In genomic region chr16:72818286-72818845, GRCh38 we compare ENCODE assay signal across 1 cellular context.
TF ChIP-seq lines count a peak whose summit lies in the region.

No MANE protein-coding gene starts in this region.

TF ChIP-seq in HCT116, 20 proteins besides CTCF, POLR2A, EP300 and RAD21:
- TF ChIP-seq EZH2 (IDR thresholded peaks at IDR 0.05) (no peak), EZH2phosphoT487 (IDR thresholded peaks at IDR 0.05; ENCODE audit: borderline replicate concordance) (no peak), SP1 (IDR thresholded peaks at IDR 0.05; ENCODE audit: low read depth) (no peak), EGR1 (IDR thresholded peaks at IDR 0.05; ENCODE audit: low read depth) (no peak), SIN3A (IDR thresholded peaks at IDR 0.05; ENCODE audit: low read depth) (no peak), JUND (IDR thresholded peaks at IDR 0.05) (no peak), ZNF274 (IDR thresholded peaks at IDR 0.05; ENCODE audit: low read depth, low read length) (no peak), TCF7L2 (IDR thresholded peaks at IDR 0.05; ENCODE audit: borderline replicate concordance, extremely low read depth, insufficient read depth, insufficient read length) (no peak), CBX3 (IDR thresholded peaks at IDR 0.05; ENCODE audit: low read depth) (no peak), YY1 (IDR thresholded peaks at IDR 0.05; ENCODE audit: extremely low read depth, insufficient replicate concordance, low read depth, low read length) (no peak), POLR2AphosphoS5 (IDR thresholded peaks at IDR 0.05; ENCODE audit: low read depth, low read length) (no peak), ZFX (IDR thresholded peaks at IDR 0.05) (no peak), MAX (IDR thresholded peaks at IDR 0.05) (no peak), FOSL1 (IDR thresholded peaks at IDR 0.05; ENCODE audit: low read depth) (no peak), ELF1 (IDR thresholded peaks at IDR 0.05; ENCODE audit: borderline replicate concordance, low read depth) (no peak)
